In genomic region chrX:24694825-24695224, GRCh38 we compare ENCODE assay signal across 9 cellular contexts. TPM values are rescaled to one million over a fixed set of nuclear protein-coding genes. Genes with fewer than 3 reads are reported as not detected.
DNase-seq lines count a peak whose midpoint lies in the region; ATAC-seq and TF ChIP-seq lines count a peak whose summit lies in the region.
"Had no signal": no experiment of that assay in that cellular context is flagged by ENCODE, and none has a peak within 500 bp of the region (broad histone marks: within the 10 kb centered on the region; RNA-seq: fewer than 3 reads in every experiment).

No MANE protein-coding gene starts in this region.

- intact Hi-C loops in Calu3 (cut with micrococcal nuclease; ENCODE audit: unreplicated experiment): no loop called here

- H3K27ac ChIP-seq in HUES48 (ENCODE audit: low read depth, low read length): no peak overlapping the region

- H3K27ac Mint-ChIP-seq in Calu3 (ENCODE audit: unreplicated experiment) (peak overlapping the region; percentile 78), mesothelial cell of epicardium (peak overlapping the region; percentile 44)
- peak overlapping the region; percentile 91 for H3K27ac Mint-ChIP-seq in activated naive CD8-positive, alpha-beta T cell treated with anti-CD3 and anti-CD28 coated beads for 36 hours

- peaks cover 23% of the 10 kb centered on the region for H3K36me3 Mint-ChIP-seq in Calu3 (ENCODE audit: insufficient read depth, unreplicated experiment)
- H3K36me3 Mint-ChIP-seq in activated naive CD8-positive, alpha-beta T cell treated with anti-CD3 and anti-CD28 coated beads for 36 hours: peaks cover 25% of the 10 kb centered on the region
- peaks cover 2% of the 10 kb centered on the region for H3K36me3 Mint-ChIP-seq in mesothelial cell of epicardium

- no peaks in the 10 kb centered on the region for H3K27me3 ChIP-seq in HUES48 (ENCODE audit: control insufficient read depth, insufficient read depth, low read length)

- no peaks in the 10 kb centered on the region for H3K27me3 Mint-ChIP-seq in Calu3 (ENCODE audit: unreplicated experiment)
- H3K27me3 Mint-ChIP-seq in activated naive CD8-positive, alpha-beta T cell treated with anti-CD3 and anti-CD28 coated beads for 36 hours: no peaks in the 10 kb centered on the region
- H3K27me3 Mint-ChIP-seq in mesothelial cell of epicardium (ENCODE audit: low read depth): no peaks in the 10 kb centered on the region

- H3K4me3 Mint-ChIP-seq in Calu3 (ENCODE audit: low read depth, unreplicated experiment): peak overlapping the region; percentile 91
- peak overlapping the region; percentile 86 for H3K4me3 Mint-ChIP-seq in activated naive CD8-positive, alpha-beta T cell treated with anti-CD3 and anti-CD28 coated beads for 36 hours
- H3K4me3 Mint-ChIP-seq in mesothelial cell of epicardium: peak overlapping the region; percentile 90

- peaks cover 28% of the 10 kb centered on the region for H3K4me1 Mint-ChIP-seq in Calu3 (ENCODE audit: low read depth, unreplicated experiment)
- peaks cover 16% of the 10 kb centered on the region for H3K4me1 Mint-ChIP-seq in activated naive CD8-positive, alpha-beta T cell treated with anti-CD3 and anti-CD28 coated beads for 36 hours
- H3K4me1 Mint-ChIP-seq in mesothelial cell of epicardium: peaks cover 26% of the 10 kb centered on the region

- H3K9me3 ChIP-seq in HUES48 (ENCODE audit: control insufficient read depth, insufficient read depth, low read length): no peaks in the 10 kb centered on the region

- ATAC-seq in HG02840 (IDR thresholded peaks at IDR 0.05; ENCODE audit: low FRiP score, unreplicated experiment): no peak

- H3K4me1 ChIP-seq in HUES48 (ENCODE audit: control insufficient read depth, insufficient read depth, low read length): peaks cover 30% of the 10 kb centered on the region

- H3K9me3 Mint-ChIP-seq in Calu3 (ENCODE audit: low read depth, unreplicated experiment): no peaks in the 10 kb centered on the region
- H3K9me3 Mint-ChIP-seq in activated naive CD8-positive, alpha-beta T cell treated with anti-CD3 and anti-CD28 coated beads for 36 hours: no peaks in the 10 kb centered on the region
- H3K9me3 Mint-ChIP-seq in mesothelial cell of epicardium: no peaks in the 10 kb centered on the region

- H3K4me3 ChIP-seq in HUES48 (ENCODE audit: low read depth, low read length): peak overlapping the region; percentile 86

- peaks cover 26% of the 10 kb centered on the region for H3K36me3 ChIP-seq in HUES48 (ENCODE audit: control insufficient read depth, insufficient read depth, low read length)

- no peak for DNase-seq in Calu3
- DNase-seq in activated naive CD8-positive, alpha-beta T cell treated with anti-CD3 and anti-CD28 coated beads for 36 hours: no peak
- no peak for DNase-seq in mesothelial cell of epicardium (ENCODE audit: low spot score in 2 of 2, unreplicated experiment in 2 of 2)
- no peak for DNase-seq in glomerular visceral epithelial cell (ENCODE audit: extremely low spot score)
- DNase-seq in stimulated activated CD4-positive, alpha-beta T cell treated with anti-CD3 and anti-CD28 coated beads, Interleukin-4, amount 100 ng/mL, for 1 hour: no peak
- no peak for DNase-seq in nucleus accumbens (lab: John Stamatoyannopoulos, UW)
- DNase-seq: NCI-H748 treated with DMSO at 0.1 percent for 48 hours had no signal

- CTCF ChIA-PET in Calu3 (lab: Charles Lee): no interaction called here

- no peak for TF ChIP-seq CTCF in Calu3 (IDR thresholded peaks at IDR 0.05; ENCODE audit: unreplicated experiment)
- TF ChIP-seq CTCF in mesothelial cell of epicardium (IDR thresholded peaks at IDR 0.05; ENCODE audit: unreplicated experiment): no peak

- peak overlapping the region; percentile 85; the same call in 1 of the 2 replicates for H3K9ac ChIP-seq in HUES48 (ENCODE audit: low read depth, low read length)

- no TSS peak for BruUV-seq in Calu3 (replicated peaks; lab: Mats Ljungman, UMichigan)

RNA-seq across cellular contexts. Expression of gene POLA1, which starts 1.1 kb away (rescaled TPM):
- total RNA-seq in Calu3 (2022) (21.3 and 25.2 TPM in 2 replicates), mesothelial cell of epicardium (30.4 to 33.5 TPM (median 31.6 TPM) in 3 replicates)
- total RNA-seq in activated naive CD8-positive, alpha-beta T cell treated with anti-CD3 and anti-CD28 coated beads for 36 hours: 10 to 100 TPM; 48.3 to 48.4 TPM

RNA-seq across cellular contexts. Expression of gene PCYT1B, which starts 47.7 kb away (rescaled TPM):
- total RNA-seq in Calu3 (2022) (0.07 and 0.09 TPM in 2 replicates), mesothelial cell of epicardium (15.8 to 17.3 TPM (median 17.1 TPM) in 3 replicates)
- total RNA-seq in activated naive CD8-positive, alpha-beta T cell treated with anti-CD3 and anti-CD28 coated beads for 36 hours: under 1 TPM; 0.49 to 0.74 TPM
